26 cellular contexts compared by ENCODE assay signal in genomic region chr5:108367679-108368334, GRCh38. TPM values are rescaled to one million over a fixed set of nuclear protein-coding genes. Genes with fewer than 3 reads are reported as not detected.
DNase-seq lines count a peak whose midpoint lies in the region; FAIRE-seq and TF ChIP-seq lines count a peak whose summit lies in the region.
"Had no signal": no experiment of that assay in that cellular context is flagged by ENCODE, and none has a peak within 500 bp of the region (broad histone marks: within the 10 kb centered on the region; RNA-seq: fewer than 3 reads in every experiment).

No MANE protein-coding gene starts in this region.

- H3K36me3 ChIP-seq in HEK293 (ENCODE audit: control insufficient read depth in 2 of 2, insufficient read depth in 1 of 2, low read length in 2 of 2) (no peaks in the 10 kb centered on the region; a peak in 1 of 3 replicates), bronchial epithelial cell (ENCODE audit: control insufficient read depth, insufficient read depth, low read length) (no peaks in the 10 kb centered on the region), HAP-1 (replicated peaks) (0 out of 2 replicates have a peak, but pooled peaks cover 3% of the 10 kb centered on the region)
- H3K36me3 ChIP-seq: BLaER1, breast epithelium, colonic mucosa had no signal

- H3K27me3 ChIP-seq in bronchial epithelial cell (ENCODE audit: control insufficient read depth, insufficient read depth, low read length), result no peaks in the 10 kb centered on the region
- no peaks in the 10 kb centered on the region for H3K27me3 ChIP-seq in HAP-1 (ENCODE audit: low read depth)
- H3K27me3 ChIP-seq: BLaER1, breast epithelium, colonic mucosa, right atrium auricular region had no signal

- CTCF ChIA-PET in HEK293 (lab: Yijun Ruan, JAX), result no interaction called here

- no peak overlapping the region for H3K27ac ChIP-seq in HEK293 (ENCODE audit: extremely low read depth, low read depth, low read length)
- H3K27ac ChIP-seq: BLaER1, breast epithelium, colonic mucosa, right atrium auricular region, thoracic aorta had no signal

- no peaks in the 10 kb centered on the region for H3K9me3 ChIP-seq in HEK293 (ENCODE audit: control insufficient read depth, insufficient read depth, low read depth, low read length)
- H3K9me3 ChIP-seq in HAP-1, result peaks cover 7% of the 10 kb centered on the region
- H3K9me3 ChIP-seq: colonic mucosa had no signal

- TF ChIP-seq CTCF in D721Med (IDR thresholded peaks at IDR 0.05; ENCODE audit: insufficient read depth, missing control alignments), result no peak
- no peak for TF ChIP-seq CTCF in HEK293 (tag by site-specific recombination; IDR thresholded peaks at IDR 0.05)
- TF ChIP-seq CTCF in bronchial epithelial cell (IDR thresholded peaks at IDR 0.05; ENCODE audit: insufficient read depth, low read length, severe bottlenecking), result no peak

- FAIRE-seq in D721Med (lab: Jason Lieb, UNC) (peak; percentile 48), bronchial epithelial cell (lab: Jason Lieb, UNC) (no peak)

- in situ Hi-C loops in HAP-1 (cut with MboI; ENCODE audit: low sequenced_read_pairs), result no loop called here

- POLR2A ChIA-PET in HEK293 (lab: Yijun Ruan, JAX), result interaction anchor here (1.0 kb wide), 1 partner anchor 14 kb away, joined by 3 read pairs; the partner anchor contains the start of gene FBXL17

- H3K4me3 ChIP-seq in HEK293 (ENCODE audit: low read depth, low read length), result no peak overlapping the region
- H3K4me3 ChIP-seq in bronchial epithelial cell (ENCODE audit: low read depth, low read length), result peak overlapping the region; percentile 9
- H3K4me3 ChIP-seq in HAP-1, result no peak overlapping the region
- H3K4me3 ChIP-seq: BLaER1, breast epithelium, colonic mucosa, right atrium auricular region, thoracic aorta had no signal

- DNase-seq in D721Med (ENCODE audit: insufficient read length, low spot score) (no peak), bronchial epithelial cell (ENCODE audit: low read depth) (peak; percentile 67), kidney glomerular epithelial cell (lab: John Stamatoyannopoulos, UW) (peak; percentile 25), HuH-7.5 (ENCODE audit: low spot score) (no peak), HAP-1 (ENCODE audit: low spot score in 2 of 2) (no peak), NCI-H146 treated with DMSO at 0.1 percent for 48 hours (lab: John Stamatoyannopoulos, UW; ENCODE audit: unreplicated experiment) (no peak)
- no peak for DNase-seq in stimulated activated CD4-positive, alpha-beta T cell treated with anti-CD3 and anti-CD28 coated beads, Interleukin-15, amount 100 ng/mL, for 24 hours
- DNase-seq: ACHN; activated CD4-positive, alpha-beta T cell treated with anti-CD3 and anti-CD28 coated beads, Interleukin-2, amount 10 ng/mL, durations not matched to agents 7 days and 5 days; activated CD8-positive, alpha-beta memory T cell treated with anti-CD3 and anti-CD28 coated beads, Interleukin-2, amount 10 ng/mL, durations not matched to agents 7 days and 5 days; activated naive CD4-positive, alpha-beta T cell treated with anti-CD3 and anti-CD28 coated beads for 36 hours; colonic mucosa; COR-L47; effector memory CD8-positive, alpha-beta T cell; IMR-90; mesenchymal stem cell; NCI-H2107; NCI-H526 treated with DMSO at 0.1 percent for 48 hours; nucleus accumbens; stimulated activated naive CD8-positive, alpha-beta T cell treated with anti-CD3 and anti-CD28 coated beads, Interleukin-15, Interleukin-2, amounts not matched to agents 100 U/mL and 50 U/mL, for 24 hours; T-helper 9 cell had no signal

- peaks cover 19% of the 10 kb centered on the region for H3K4me1 ChIP-seq in HEK293 (ENCODE audit: control insufficient read depth, insufficient read depth, low read length)
- H3K4me1 ChIP-seq in HAP-1, result peaks cover 50% of the 10 kb centered on the region
- H3K4me1 ChIP-seq: BLaER1, breast epithelium, colonic mucosa, right atrium auricular region had no signal

TF ChIP-seq in HEK293, 187 proteins besides CTCF, POLR2A, EP300 and RAD21:
- TF ChIP-seq, protein P1, sequence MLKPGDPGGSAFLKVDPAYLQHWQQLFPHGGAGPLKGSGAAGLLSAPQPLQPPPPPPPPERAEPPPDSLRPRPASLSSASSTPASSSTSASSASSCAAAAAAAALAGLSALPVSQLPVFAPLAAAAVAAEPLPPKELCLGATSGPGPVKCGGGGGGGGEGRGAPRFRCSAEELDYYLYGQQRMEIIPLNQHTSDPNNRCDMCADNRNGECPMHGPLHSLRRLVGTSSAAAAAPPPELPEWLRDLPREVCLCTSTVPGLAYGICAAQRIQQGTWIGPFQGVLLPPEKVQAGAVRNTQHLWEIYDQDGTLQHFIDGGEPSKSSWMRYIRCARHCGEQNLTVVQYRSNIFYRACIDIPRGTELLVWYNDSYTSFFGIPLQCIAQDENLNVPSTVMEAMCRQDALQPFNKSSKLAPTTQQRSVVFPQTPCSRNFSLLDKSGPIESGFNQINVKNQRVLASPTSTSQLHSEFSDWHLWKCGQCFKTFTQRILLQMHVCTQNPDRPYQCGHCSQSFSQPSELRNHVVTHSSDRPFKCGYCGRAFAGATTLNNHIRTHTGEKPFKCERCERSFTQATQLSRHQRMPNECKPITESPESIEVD (tag by site-specific recombination; IDR thresholded peaks at IDR 0.05), result peak; percentile 34; the same call in 1 of the 2 replicates
- TF ChIP-seq ZFP37 (tag by site-specific recombination; IDR thresholded peaks at IDR 0.05), result no peak
- TF ChIP-seq, protein P2, sequence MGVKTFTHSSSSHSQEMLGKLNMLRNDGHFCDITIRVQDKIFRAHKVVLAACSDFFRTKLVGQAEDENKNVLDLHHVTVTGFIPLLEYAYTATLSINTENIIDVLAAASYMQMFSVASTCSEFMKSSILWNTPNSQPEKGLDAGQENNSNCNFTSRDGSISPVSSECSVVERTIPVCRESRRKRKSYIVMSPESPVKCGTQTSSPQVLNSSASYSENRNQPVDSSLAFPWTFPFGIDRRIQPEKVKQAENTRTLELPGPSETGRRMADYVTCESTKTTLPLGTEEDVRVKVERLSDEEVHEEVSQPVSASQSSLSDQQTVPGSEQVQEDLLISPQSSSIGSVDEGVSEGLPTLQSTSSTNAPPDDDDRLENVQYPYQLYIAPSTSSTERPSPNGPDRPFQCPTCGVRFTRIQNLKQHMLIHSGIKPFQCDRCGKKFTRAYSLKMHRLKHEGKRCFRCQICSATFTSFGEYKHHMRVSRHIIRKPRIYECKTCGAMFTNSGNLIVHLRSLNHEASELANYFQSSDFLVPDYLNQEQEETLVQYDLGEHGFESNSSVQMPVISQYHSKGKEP (tag by site-specific recombination; IDR thresholded peaks at IDR 0.05), result peak; percentile 80
- TF ChIP-seq ZBTB48 (tag by site-specific recombination; IDR thresholded peaks at IDR 0.05), result no peak
- TF ChIP-seq ZNF335 (tag by site-specific recombination; conservative IDR thresholded peaks at IDR 0.05), result peak; percentile 22; the same call in 1 of the 2 replicates
- TF ChIP-seq ZNF175 (tag by site-specific recombination; IDR thresholded peaks at IDR 0.05), result no peak
TF ChIP-seq in HEK293: peak in this region for 3.

RNA-seq across cellular contexts. Expression of gene FBXL17, which starts 14.1 kb away (rescaled TPM):
- total RNA-seq in bronchial epithelial cell, result 6.6 and 8.3 TPM in 2 replicates

Comparison
In these comparisons a context has a peak if more than half of its experiments do, and no peak if none do; other contexts are left out.
1. DNase-seq: peak in bronchial epithelial cell (single experiment) and kidney glomerular epithelial cell (single experiment); none in D721Med (single experiment), HuH-7.5 (single experiment), HAP-1 (0 of 2), NCI-H146 treated with DMSO at 0.1 percent for 48 hours (single experiment) and stimulated activated CD4-positive, alpha-beta T cell treated with anti-CD3 and anti-CD28 coated beads, Interleukin-15, amount 100 ng/mL, for 24 hours (single experiment).